In the genomic region with DNA sequence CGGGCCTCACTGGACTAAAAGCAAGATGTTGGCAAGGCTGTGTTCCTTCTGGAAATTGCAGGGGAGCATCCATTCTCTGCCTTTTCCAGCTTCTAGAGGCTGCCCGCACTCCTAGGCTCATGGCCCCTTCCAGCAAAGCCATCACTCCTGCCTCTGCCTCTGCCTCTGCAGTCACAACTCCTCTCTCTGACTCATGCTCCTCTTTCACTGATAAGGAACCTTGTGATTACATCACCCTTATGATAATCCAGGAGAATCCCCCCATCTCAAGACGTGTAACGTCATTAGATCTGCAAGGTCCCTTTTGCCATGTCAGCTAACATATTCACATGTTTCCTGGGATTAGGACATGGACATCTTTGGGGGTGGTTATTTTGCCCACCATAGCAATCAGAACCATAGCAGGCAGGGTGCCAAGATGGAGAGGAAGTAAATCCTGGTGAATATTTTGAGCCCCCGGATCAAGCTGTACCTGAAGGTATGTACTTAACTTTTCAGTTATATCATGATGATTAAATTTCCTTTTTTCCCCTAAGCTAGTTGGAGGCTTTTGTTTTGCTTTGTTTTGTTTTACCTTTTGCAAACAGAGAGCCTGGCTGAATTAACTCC, we compare ENCODE assay signal across 11 cellular contexts.
A peak's percentile ranks its signal among the peaks of the same experiment; 100 is the strongest.
DNase-seq lines count a peak whose midpoint lies in the region; ATAC-seq and TF ChIP-seq lines count a peak whose summit lies in the region.
"Had no signal": no experiment of that assay in that cellular context is flagged by ENCODE, and none has a peak within 500 bp of the region (broad histone marks: within the 10 kb centered on the region; RNA-seq: fewer than 3 reads in every experiment).

No MANE protein-coding gene starts in this region.

- H3K4me3 ChIP-seq in GM23248 = no peak overlapping the region
- H3K4me3 ChIP-seq in esophagus muscularis mucosa = no peak overlapping the region
- no peak overlapping the region for H3K4me3 ChIP-seq in skeletal muscle tissue (ENCODE audit: low read length in 3 of 3)
- H3K4me3 ChIP-seq: vagina had no signal

- H2AFZ ChIP-seq in GM23248 = no peak overlapping the region

- no peaks in the 10 kb centered on the region for H3K9me3 ChIP-seq in GM23248 (ENCODE audit: low read depth)
- H3K9me3 ChIP-seq in esophagus muscularis mucosa = no peaks in the 10 kb centered on the region
- no peaks in the 10 kb centered on the region for H3K9me3 ChIP-seq in skeletal muscle tissue (ENCODE audit: control insufficient read depth in 3 of 3, low read length in 3 of 3)
- H3K9me3 ChIP-seq: vagina had no signal

- peaks cover 9% of the 10 kb centered on the region for H3F3A ChIP-seq in GM23248 (ENCODE audit: insufficient read depth)

- TF ChIP-seq POLR2A in esophagus muscularis mucosa (IDR thresholded peaks at IDR 0.05; ENCODE audit: low read depth) (no peak), erythroblast (IDR thresholded peaks at IDR 0.05; ENCODE audit: low read length) (no peak)

- 96 to 98% methylated on average over 5 of the region's 5 CpGs for whole genome bisulfite sequencing in GM23248 (ENCODE audit: low coverage in 1 of 2, low lambda C conversion rate in 2 of 2, missing lambda C conversion rate in 2 of 2), 2 experiments
- 94% methylated on average over 5 of the region's 5 CpGs for WGBS in esophagus muscularis mucosa

- no peak for TF ChIP-seq CTCF in esophagus muscularis mucosa (IDR thresholded peaks at IDR 0.05)

- no peaks in the 10 kb centered on the region for H3K9me2 ChIP-seq in GM23248 (ENCODE audit: insufficient read depth)

- no peaks in the 10 kb centered on the region for H3K27me3 ChIP-seq in GM23248 (replicated peaks; ENCODE audit: insufficient read depth)
- no peaks in the 10 kb centered on the region for H3K27me3 ChIP-seq in esophagus muscularis mucosa
- no peaks in the 10 kb centered on the region for H3K27me3 ChIP-seq in skeletal muscle tissue (ENCODE audit: control insufficient read depth in 3 of 3, insufficient read depth in 3 of 3, low read length in 3 of 3)
- H3K27me3 ChIP-seq: vagina had no signal

- no peak for ATAC-seq in HG03342 (IDR thresholded peaks at IDR 0.05; ENCODE audit: unreplicated experiment)

- H4K20me1 ChIP-seq in GM23248 (ENCODE audit: insufficient read depth) = no peaks in the 10 kb centered on the region

- peak overlapping the region; percentile 17; the same call in 1 of the 2 replicates for H3K9ac ChIP-seq in GM23248
- H3K9ac ChIP-seq in skeletal muscle tissue (ENCODE audit: low read depth in 1 of 3, low read length in 3 of 3) = no peak overlapping the region

- intact Hi-C loops in esophagus muscularis mucosa (cut with DNase I) = loop anchor here (10.0 kb wide), 1 partner anchor 55 kb away; no protein-coding TSS in a partner anchor

- peaks cover 4% of the 10 kb centered on the region for H3K4me1 ChIP-seq in GM23248 (ENCODE audit: insufficient read depth)
- H3K4me1 ChIP-seq in esophagus muscularis mucosa = peaks cover 10 to 57% (median 54%) of the 10 kb centered on the region in 4 donors
- peaks cover 8 to 34% (median 23%) of the 10 kb centered on the region in 3 donors for H3K4me1 ChIP-seq in skeletal muscle tissue (ENCODE audit: control insufficient read depth in 3 of 3, insufficient read depth in 3 of 3, low read length in 3 of 3)

- DNase-seq in GM23248 (no peak), RKO (ENCODE audit: low spot score) (peak; percentile 38), esophagus muscularis mucosa (ENCODE audit: extremely low spot score) (no peak), erythroblast (lab: John Stamatoyannopoulos, UW) (no peak)
- no peak for DNase-seq in activated CD4-positive, alpha-beta T cell treated with anti-CD3 and anti-CD28 coated beads for 4 hours
- DNase-seq in central memory CD4-positive, alpha-beta T cell = no peak
- DNase-seq: NCI-H1930, NCI-H526 had no signal

- H3K36me3 ChIP-seq in GM23248 (ENCODE audit: low read depth) (no peaks in the 10 kb centered on the region), esophagus muscularis mucosa (no peaks in the 10 kb centered on the region), skeletal muscle tissue (ENCODE audit: control insufficient read depth in 3 of 3, insufficient read depth in 3 of 3, low read length in 3 of 3) (no peaks in the 10 kb centered on the region)
- H3K36me3 ChIP-seq: vagina had no signal

- TF ChIP-seq EP300 in esophagus muscularis mucosa (IDR thresholded peaks at IDR 0.05) = no peak

- H3K4me2 ChIP-seq in GM23248 (ENCODE audit: unreplicated experiment) = no peak overlapping the region

- H3K27ac ChIP-seq in GM23248 (no peak overlapping the region), esophagus muscularis mucosa (replicated peaks in 1 of 4) (peak overlapping the region; percentile 89 to 96 (median 95)), skeletal muscle tissue (ENCODE audit: low read depth, low read length) (peak overlapping the region; percentile 57)
- H3K27ac ChIP-seq: vagina had no signal

- in situ Hi-C loops in GM23248 (cut with MboI) = no loop called here

- no peaks in the 10 kb centered on the region for H3K79me2 ChIP-seq in GM23248 (ENCODE audit: insufficient read depth)
